ENCODE assay signal across 1 cellular context in genomic region chr10:98215378-98215777, GRCh38.
TF ChIP-seq lines count a peak whose summit lies in the region.

No MANE protein-coding gene starts in this region.

TF ChIP-seq in GM23338, 12 proteins besides CTCF, POLR2A, EP300 and RAD21 (continued from another document):
- TF ChIP-seq REST (IDR thresholded peaks at IDR 0.05; ENCODE audit: unreplicated experiment) (no peak), ZNF331 (CRISPR knock-in tag; IDR thresholded peaks at IDR 0.05; ENCODE audit: low read depth) (no peak), EZH2phosphoT487 (IDR thresholded peaks at IDR 0.05; ENCODE audit: unreplicated experiment) (no peak), NANOG (IDR thresholded peaks at IDR 0.05; ENCODE audit: borderline replicate concordance) (no peak), POLR2AphosphoS5 (IDR thresholded peaks at IDR 0.05; ENCODE audit: low read depth) (no peak)
- TF ChIP-seq, protein P1, sequence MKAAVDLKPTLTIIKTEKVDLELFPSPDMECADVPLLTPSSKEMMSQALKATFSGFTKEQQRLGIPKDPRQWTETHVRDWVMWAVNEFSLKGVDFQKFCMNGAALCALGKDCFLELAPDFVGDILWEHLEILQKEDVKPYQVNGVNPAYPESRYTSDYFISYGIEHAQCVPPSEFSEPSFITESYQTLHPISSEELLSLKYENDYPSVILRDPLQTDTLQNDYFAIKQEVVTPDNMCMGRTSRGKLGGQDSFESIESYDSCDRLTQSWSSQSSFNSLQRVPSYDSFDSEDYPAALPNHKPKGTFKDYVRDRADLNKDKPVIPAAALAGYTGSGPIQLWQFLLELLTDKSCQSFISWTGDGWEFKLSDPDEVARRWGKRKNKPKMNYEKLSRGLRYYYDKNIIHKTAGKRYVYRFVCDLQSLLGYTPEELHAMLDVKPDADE (IDR thresholded peaks at IDR 0.05), result no peak
